ENCODE assay signal across 1 cellular context in genomic region chrX:153971124-153971631, GRCh38.
TF ChIP-seq lines count a peak whose summit lies in the region.

No MANE protein-coding gene starts in this region.

TF ChIP-seq in HEK293, 187 proteins besides CTCF, POLR2A, EP300 and RAD21 (continued from another document):
- TF ChIP-seq ZBTB10 (tag by site-specific recombination; IDR thresholded peaks at IDR 0.05) (no peak; the same call in 1 of the 2 replicates), ELK4 (IDR thresholded peaks at IDR 0.05; ENCODE audit: borderline replicate concordance, low read depth, low read length) (peak; percentile 68; the same call in 1 of the 2 replicates), ZNF274 (IDR thresholded peaks at IDR 0.05; ENCODE audit: low read length) (no peak), ZNF274 (tag by site-specific recombination; IDR thresholded peaks at IDR 0.05; ENCODE audit: borderline replicate concordance) (no peak), ZSCAN16 (tag by site-specific recombination; IDR thresholded peaks at IDR 0.05) (0 out of 2 replicates have a peak, but pooled peaks have one; percentile 38), IKZF3 (tag by site-specific recombination; IDR thresholded peaks at IDR 0.05) (no peak), ZNF211 (tag by site-specific recombination; IDR thresholded peaks at IDR 0.05; ENCODE audit: low read depth) (no peak), ZNF266 (tag by site-specific recombination; IDR thresholded peaks at IDR 0.05; ENCODE audit: low read depth) (no peak), ZNF704 (tag by site-specific recombination; IDR thresholded peaks at IDR 0.05) (no peak), ZEB2 (tag by site-specific recombination; IDR thresholded peaks at IDR 0.05) (peak; percentile 66), ZNF133 (tag by site-specific recombination; IDR thresholded peaks at IDR 0.05) (no peak), TRIM28 (IDR thresholded peaks at IDR 0.05; ENCODE audit: borderline replicate concordance, low read length) (no peak), SP2 (tag by site-specific recombination; IDR thresholded peaks at IDR 0.05) (peak; percentile 96), ZNF155 (tag by site-specific recombination; IDR thresholded peaks at IDR 0.05) (no peak), ZFHX2 (tag by site-specific recombination; conservative IDR thresholded peaks at IDR 0.05) (peak; percentile 52), KLF8 (tag by site-specific recombination; IDR thresholded peaks at IDR 0.05) (peak; percentile 86; the same call in 1 of the 2 replicates), HOXA7 (CRISPR knock-in tag; IDR thresholded peaks at IDR 0.05; ENCODE audit: borderline replicate concordance) (no peak), ZNF423 (tag by site-specific recombination; IDR thresholded peaks at IDR 0.05) (no peak), MEIS1 (CRISPR knock-in tag; IDR thresholded peaks at IDR 0.05; ENCODE audit: borderline replicate concordance) (no peak), ZNF324 (tag by site-specific recombination; IDR thresholded peaks at IDR 0.05) (no peak), ZNF311 (tag by site-specific recombination; IDR thresholded peaks at IDR 0.05; ENCODE audit: borderline replicate concordance) (no peak), PRDM6 (tag by site-specific recombination; IDR thresholded peaks at IDR 0.05) (no peak), YY2 (tag by site-specific recombination; IDR thresholded peaks at IDR 0.05) (no peak), ZNF394 (tag by site-specific recombination; IDR thresholded peaks at IDR 0.05; ENCODE audit: borderline replicate concordance) (peak; percentile 21; the same call in 1 of the 2 replicates), ZNF658 (tag by site-specific recombination; IDR thresholded peaks at IDR 0.05) (no peak), ZNF26 (tag by site-specific recombination; IDR thresholded peaks at IDR 0.05) (no peak), KLF16 (tag by site-specific recombination; IDR thresholded peaks at IDR 0.05) (peak; percentile 36; the same call in 1 of the 2 replicates), ZNF518A (tag by site-specific recombination; conservative IDR thresholded peaks at IDR 0.05; ENCODE audit: low read depth) (0 out of 2 replicates have a peak, but pooled peaks have one; percentile 42), ZNF37A (tag by site-specific recombination; IDR thresholded peaks at IDR 0.05) (no peak), TCF7L2 (IDR thresholded peaks at IDR 0.05; ENCODE audit: borderline replicate concordance, low read depth, low read length) (no peak; the same call in 1 of the 2 replicates), ZNF670 (tag by site-specific recombination; IDR thresholded peaks at IDR 0.05; ENCODE audit: low read depth) (no peak), ZBTB17 (tag by site-specific recombination; IDR thresholded peaks at IDR 0.05) (peak; percentile 88), ZNF830 (tag by site-specific recombination; IDR thresholded peaks at IDR 0.05; ENCODE audit: low read depth) (no peak), ZNF843 (tag by site-specific recombination; IDR thresholded peaks at IDR 0.05) (0 out of 2 replicates have a peak, but pooled peaks have one; percentile 14), PBX3 (CRISPR knock-in tag; IDR thresholded peaks at IDR 0.05) (no peak), ZNF2 (tag by site-specific recombination; IDR thresholded peaks at IDR 0.05) (no peak), GLIS2 (tag by site-specific recombination; IDR thresholded peaks at IDR 0.05) (peak; percentile 54), BCL6B (tag by site-specific recombination; IDR thresholded peaks at IDR 0.05) (no peak), ZNF202 (tag by site-specific recombination; IDR thresholded peaks at IDR 0.05; ENCODE audit: borderline replicate concordance) (no peak)
TF ChIP-seq in HEK293: peak in this region for 28.
